ENCODE assay signal across 1 cellular context in the genomic region with DNA sequence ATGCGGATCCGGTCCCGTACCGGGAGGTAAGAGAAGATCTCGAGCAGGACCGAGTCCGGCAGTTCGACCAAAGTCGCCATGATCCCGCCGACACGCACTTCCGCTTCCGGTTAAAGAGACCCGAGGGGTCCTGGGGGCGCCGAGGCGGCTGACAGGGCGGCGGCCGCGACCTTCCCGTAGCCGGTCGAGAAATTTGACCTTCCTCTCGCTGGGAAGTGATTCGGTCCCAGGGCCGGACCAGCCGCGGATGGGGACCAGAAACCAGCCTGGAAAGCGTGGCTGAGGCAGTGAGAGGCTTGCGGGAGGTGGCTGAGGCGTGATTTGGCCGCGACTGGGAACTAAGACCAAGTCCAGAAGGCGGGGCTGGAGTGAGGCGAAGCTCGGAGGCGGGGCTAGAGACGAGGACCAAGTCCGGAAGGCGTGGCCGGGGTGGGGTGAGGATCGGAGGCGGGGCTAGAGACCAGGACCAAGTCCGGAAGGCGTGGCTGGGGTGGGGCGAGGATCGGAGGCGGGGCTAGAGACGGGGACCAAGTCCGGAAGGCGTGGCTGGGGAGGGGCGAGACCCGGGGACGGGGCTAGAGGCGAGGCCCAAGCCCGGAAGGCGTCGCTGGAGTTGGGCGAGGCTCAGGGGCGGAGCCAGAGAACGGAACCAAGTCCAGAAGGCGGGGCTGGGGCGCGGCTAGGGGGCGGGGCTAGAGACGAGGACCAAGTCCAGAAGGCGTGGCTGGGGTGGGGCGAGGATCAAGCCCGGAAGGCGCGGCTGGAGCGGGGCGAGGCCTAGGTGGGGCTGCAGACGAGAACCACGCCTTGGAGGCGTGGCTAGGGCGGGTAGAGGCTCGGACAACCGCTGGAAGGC.
TF ChIP-seq lines count a peak whose summit lies in the region.

A gene with protein sequence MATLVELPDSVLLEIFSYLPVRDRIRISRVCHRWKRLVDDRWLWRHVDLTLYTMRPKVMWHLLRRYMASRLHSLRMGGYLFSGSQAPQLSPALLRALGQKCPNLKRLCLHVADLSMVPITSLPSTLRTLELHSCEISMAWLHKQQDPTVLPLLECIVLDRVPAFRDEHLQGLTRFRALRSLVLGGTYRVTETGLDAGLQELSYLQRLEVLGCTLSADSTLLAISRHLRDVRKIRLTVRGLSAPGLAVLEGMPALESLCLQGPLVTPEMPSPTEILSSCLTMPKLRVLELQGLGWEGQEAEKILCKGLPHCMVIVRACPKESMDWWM (minus strand): TSS at position 346 of the 856 bp plus-strand sequence. CDS start 266 bp downstream, at position 80.

TF ChIP-seq in HepG2, 621 proteins besides CTCF, POLR2A, EP300 and RAD21 (continued from another document and continues in another):
- TF ChIP-seq MAFG (CRISPR knock-in tag; IDR thresholded peaks at IDR 0.05), result no peak
- peak; percentile 47; the same call in 1 of the 2 replicates for TF ChIP-seq MEIS2 (CRISPR knock-in tag; IDR thresholded peaks at IDR 0.05)
- TF ChIP-seq ZNF225 (CRISPR knock-in tag; IDR thresholded peaks at IDR 0.05), result peak; percentile 85; the same call in 1 of the 2 replicates
- TF ChIP-seq ZBTB38 (CRISPR knock-in tag; IDR thresholded peaks at IDR 0.05), result peak; percentile 62; the same call in 1 of the 2 replicates
- no peak for TF ChIP-seq TRIM24 (CRISPR knock-in tag; IDR thresholded peaks at IDR 0.05)
- TF ChIP-seq KDM1A (CRISPR knock-in tag; IDR thresholded peaks at IDR 0.05), result no peak
- TF ChIP-seq, protein P1, sequence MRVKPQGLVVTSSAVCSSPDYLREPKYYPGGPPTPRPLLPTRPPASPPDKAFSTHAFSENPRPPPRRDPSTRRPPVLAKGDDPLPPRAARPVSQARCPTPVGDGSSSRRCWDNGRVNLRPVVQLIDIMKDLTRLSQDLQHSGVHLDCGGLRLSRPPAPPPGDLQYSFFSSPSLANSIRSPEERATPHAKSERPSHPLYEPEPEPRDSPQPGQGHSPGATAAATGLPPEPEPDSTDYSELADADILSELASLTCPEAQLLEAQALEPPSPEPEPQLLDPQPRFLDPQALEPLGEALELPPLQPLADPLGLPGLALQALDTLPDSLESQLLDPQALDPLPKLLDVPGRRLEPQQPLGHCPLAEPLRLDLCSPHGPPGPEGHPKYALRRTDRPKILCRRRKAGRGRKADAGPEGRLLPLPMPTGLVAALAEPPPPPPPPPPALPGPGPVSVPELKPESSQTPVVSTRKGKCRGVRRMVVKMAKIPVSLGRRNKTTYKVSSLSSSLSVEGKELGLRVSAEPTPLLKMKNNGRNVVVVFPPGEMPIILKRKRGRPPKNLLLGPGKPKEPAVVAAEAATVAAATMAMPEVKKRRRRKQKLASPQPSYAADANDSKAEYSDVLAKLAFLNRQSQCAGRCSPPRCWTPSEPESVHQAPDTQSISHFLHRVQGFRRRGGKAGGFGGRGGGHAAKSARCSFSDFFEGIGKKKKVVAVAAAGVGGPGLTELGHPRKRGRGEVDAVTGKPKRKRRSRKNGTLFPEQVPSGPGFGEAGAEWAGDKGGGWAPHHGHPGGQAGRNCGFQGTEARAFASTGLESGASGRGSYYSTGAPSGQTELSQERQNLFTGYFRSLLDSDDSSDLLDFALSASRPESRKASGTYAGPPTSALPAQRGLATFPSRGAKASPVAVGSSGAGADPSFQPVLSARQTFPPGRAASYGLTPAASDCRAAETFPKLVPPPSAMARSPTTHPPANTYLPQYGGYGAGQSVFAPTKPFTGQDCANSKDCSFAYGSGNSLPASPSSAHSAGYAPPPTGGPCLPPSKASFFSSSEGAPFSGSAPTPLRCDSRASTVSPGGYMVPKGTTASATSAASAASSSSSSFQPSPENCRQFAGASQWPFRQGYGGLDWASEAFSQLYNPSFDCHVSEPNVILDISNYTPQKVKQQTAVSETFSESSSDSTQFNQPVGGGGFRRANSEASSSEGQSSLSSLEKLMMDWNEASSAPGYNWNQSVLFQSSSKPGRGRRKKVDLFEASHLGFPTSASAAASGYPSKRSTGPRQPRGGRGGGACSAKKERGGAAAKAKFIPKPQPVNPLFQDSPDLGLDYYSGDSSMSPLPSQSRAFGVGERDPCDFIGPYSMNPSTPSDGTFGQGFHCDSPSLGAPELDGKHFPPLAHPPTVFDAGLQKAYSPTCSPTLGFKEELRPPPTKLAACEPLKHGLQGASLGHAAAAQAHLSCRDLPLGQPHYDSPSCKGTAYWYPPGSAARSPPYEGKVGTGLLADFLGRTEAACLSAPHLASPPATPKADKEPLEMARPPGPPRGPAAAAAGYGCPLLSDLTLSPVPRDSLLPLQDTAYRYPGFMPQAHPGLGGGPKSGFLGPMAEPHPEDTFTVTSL (CRISPR knock-in tag; IDR thresholded peaks at IDR 0.05; ENCODE audit: borderline replicate concordance), result no peak
- TF ChIP-seq ZNF740 (CRISPR knock-in tag; IDR thresholded peaks at IDR 0.05), result no peak
- TF ChIP-seq ZSCAN20 (CRISPR knock-in tag; IDR thresholded peaks at IDR 0.05; ENCODE audit: borderline replicate concordance), result no peak
- TF ChIP-seq ERF (CRISPR knock-in tag; IDR thresholded peaks at IDR 0.05), result peak; percentile 78
- no peak for TF ChIP-seq HHEX (CRISPR knock-in tag; IDR thresholded peaks at IDR 0.05)
- no peak for TF ChIP-seq NFE2 (CRISPR knock-in tag; IDR thresholded peaks at IDR 0.05)
- peak; percentile 27 for TF ChIP-seq NR0B2 (CRISPR knock-in tag; IDR thresholded peaks at IDR 0.05)
- peak; percentile 85 for TF ChIP-seq MED8 (CRISPR knock-in tag; IDR thresholded peaks at IDR 0.05; ENCODE audit: insufficient replicate concordance)
- TF ChIP-seq, protein P2, sequence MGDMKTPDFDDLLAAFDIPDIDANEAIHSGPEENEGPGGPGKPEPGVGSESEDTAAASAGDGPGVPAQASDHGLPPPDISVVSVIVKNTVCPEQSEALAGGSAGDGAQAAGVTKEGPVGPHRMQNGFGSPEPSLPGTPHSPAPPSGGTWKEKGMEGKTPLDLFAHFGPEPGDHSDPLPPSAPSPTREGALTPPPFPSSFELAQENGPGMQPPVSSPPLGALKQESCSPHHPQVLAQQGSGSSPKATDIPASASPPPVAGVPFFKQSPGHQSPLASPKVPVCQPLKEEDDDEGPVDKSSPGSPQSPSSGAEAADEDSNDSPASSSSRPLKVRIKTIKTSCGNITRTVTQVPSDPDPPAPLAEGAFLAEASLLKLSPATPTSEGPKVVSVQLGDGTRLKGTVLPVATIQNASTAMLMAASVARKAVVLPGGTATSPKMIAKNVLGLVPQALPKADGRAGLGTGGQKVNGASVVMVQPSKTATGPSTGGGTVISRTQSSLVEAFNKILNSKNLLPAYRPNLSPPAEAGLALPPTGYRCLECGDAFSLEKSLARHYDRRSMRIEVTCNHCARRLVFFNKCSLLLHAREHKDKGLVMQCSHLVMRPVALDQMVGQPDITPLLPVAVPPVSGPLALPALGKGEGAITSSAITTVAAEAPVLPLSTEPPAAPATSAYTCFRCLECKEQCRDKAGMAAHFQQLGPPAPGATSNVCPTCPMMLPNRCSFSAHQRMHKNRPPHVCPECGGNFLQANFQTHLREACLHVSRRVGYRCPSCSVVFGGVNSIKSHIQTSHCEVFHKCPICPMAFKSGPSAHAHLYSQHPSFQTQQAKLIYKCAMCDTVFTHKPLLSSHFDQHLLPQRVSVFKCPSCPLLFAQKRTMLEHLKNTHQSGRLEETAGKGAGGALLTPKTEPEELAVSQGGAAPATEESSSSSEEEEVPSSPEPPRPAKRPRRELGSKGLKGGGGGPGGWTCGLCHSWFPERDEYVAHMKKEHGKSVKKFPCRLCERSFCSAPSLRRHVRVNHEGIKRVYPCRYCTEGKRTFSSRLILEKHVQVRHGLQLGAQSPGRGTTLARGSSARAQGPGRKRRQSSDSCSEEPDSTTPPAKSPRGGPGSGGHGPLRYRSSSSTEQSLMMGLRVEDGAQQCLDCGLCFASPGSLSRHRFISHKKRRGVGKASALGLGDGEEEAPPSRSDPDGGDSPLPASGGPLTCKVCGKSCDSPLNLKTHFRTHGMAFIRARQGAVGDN (CRISPR knock-in tag; IDR thresholded peaks at IDR 0.05), result peak; percentile 91
- no peak for TF ChIP-seq SP2 (CRISPR knock-in tag; IDR thresholded peaks at IDR 0.05)
- no peak for TF ChIP-seq ZNF780A (CRISPR knock-in tag; IDR thresholded peaks at IDR 0.05)
- peak; percentile 10; the same call in 1 of the 2 replicates for TF ChIP-seq MED1 (CRISPR knock-in tag; IDR thresholded peaks at IDR 0.05)
- no peak for TF ChIP-seq HMG20B (CRISPR knock-in tag; conservative IDR thresholded peaks at IDR 0.05)
- TF ChIP-seq, protein P3, sequence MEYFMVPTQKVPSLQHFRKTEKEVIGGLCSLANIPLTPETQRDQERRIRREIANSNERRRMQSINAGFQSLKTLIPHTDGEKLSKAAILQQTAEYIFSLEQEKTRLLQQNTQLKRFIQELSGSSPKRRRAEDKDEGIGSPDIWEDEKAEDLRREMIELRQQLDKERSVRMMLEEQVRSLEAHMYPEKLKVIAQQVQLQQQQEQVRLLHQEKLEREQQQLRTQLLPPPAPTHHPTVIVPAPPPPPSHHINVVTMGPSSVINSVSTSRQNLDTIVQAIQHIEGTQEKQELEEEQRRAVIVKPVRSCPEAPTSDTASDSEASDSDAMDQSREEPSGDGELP (IDR thresholded peaks at IDR 0.05; ENCODE audit: borderline replicate concordance, low read depth), result no peak; the same call in 1 of the 2 replicates
- no peak; the same call in 1 of the 2 replicates for TF ChIP-seq REPIN1 (CRISPR knock-in tag; IDR thresholded peaks at IDR 0.05; ENCODE audit: borderline replicate concordance, low read depth)
- TF ChIP-seq ZNF101 (CRISPR knock-in tag; IDR thresholded peaks at IDR 0.05; ENCODE audit: borderline replicate concordance, low read depth), result no peak
- no peak for TF ChIP-seq ZNF878 (CRISPR knock-in tag; IDR thresholded peaks at IDR 0.05)
- TF ChIP-seq DMTF1 (CRISPR knock-in tag; IDR thresholded peaks at IDR 0.05), result no peak
- peak; percentile 84 for TF ChIP-seq HNF1B (CRISPR knock-in tag; IDR thresholded peaks at IDR 0.05)
- TF ChIP-seq, protein P4, sequence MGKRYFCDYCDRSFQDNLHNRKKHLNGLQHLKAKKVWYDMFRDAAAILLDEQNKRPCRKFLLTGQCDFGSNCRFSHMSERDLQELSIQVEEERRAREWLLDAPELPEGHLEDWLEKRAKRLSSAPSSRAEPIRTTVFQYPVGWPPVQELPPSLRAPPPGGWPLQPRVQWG (CRISPR knock-in tag; IDR thresholded peaks at IDR 0.05; ENCODE audit: borderline replicate concordance, low read depth), result no peak
- no peak for TF ChIP-seq ZNF234 (CRISPR knock-in tag; conservative IDR thresholded peaks at IDR 0.05)
- TF ChIP-seq ZNF550 (CRISPR knock-in tag; IDR thresholded peaks at IDR 0.05; ENCODE audit: borderline replicate concordance), result no peak
- TF ChIP-seq ZNF274 (CRISPR knock-in tag; IDR thresholded peaks at IDR 0.05), result peak; percentile 82; the same call in 1 of the 2 replicates
- TF ChIP-seq ZNF441 (CRISPR knock-in tag; IDR thresholded peaks at IDR 0.05; ENCODE audit: borderline replicate concordance), result peak; percentile 55; the same call in 1 of the 2 replicates
- TF ChIP-seq SMAD3 (CRISPR knock-in tag; IDR thresholded peaks at IDR 0.05), result no peak; the same call in 1 of the 2 replicates
- TF ChIP-seq ZNF20 (CRISPR knock-in tag; IDR thresholded peaks at IDR 0.05), result no peak
- TF ChIP-seq TEF (CRISPR knock-in tag; IDR thresholded peaks at IDR 0.05), result no peak
